Comparison of ENCODE assay signal across 19 cellular contexts in the genomic region with DNA sequence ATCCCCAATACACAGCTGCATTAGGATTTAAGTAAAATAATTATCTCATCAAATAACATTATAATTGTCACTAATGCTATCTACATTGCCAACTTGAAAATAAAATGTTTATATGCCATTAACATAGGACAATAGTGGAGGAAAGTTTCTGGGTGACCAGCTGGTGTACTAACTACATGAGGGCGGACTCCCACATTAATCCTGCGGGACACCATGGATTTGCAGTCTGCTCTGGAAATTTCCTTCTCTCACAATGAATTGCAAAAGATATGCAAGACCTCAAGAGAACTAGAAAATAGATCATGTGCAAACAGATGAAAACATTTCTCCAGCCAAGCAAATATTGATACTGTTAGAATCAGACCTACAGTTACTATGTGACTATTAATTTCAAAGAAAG.
DNase-seq lines count a peak whose midpoint lies in the region; ATAC-seq and TF ChIP-seq lines count a peak whose summit lies in the region.
"Had no signal": no experiment of that assay in that cellular context is flagged by ENCODE, and none has a peak within 500 bp of the region (broad histone marks: within the 10 kb centered on the region; RNA-seq: fewer than 3 reads in every experiment).

No MANE protein-coding gene starts in this region.

- peak overlapping the region; percentile 32 for H3K27ac ChIP-seq in VCaP
- no peak overlapping the region for H3K27ac ChIP-seq in upper lobe of left lung
- H3K27ac ChIP-seq: 22Rv1; BLaER1 treated with 17β-estradiol and CSF1 and Interleukin-3, amounts not matched to agents 10 nM and 100 nM; GM23248 had no signal

- ATAC-seq in sciatic nerve (peak; percentile 34), upper lobe of left lung (ENCODE audit: low FRiP score in 2 of 2) (no peak)

- no peaks in the 10 kb centered on the region for H3K9me3 ChIP-seq in upper lobe of left lung
- H3K9me3 ChIP-seq: BE2C; BLaER1 treated with 17β-estradiol and CSF1 and Interleukin-3, amounts not matched to agents 10 nM and 100 nM had no signal

- intact Hi-C loops in sciatic nerve (cut with DNase I): no loop called here

- no peak for TF ChIP-seq POLR2A in upper lobe of left lung (IDR thresholded peaks at IDR 0.05)

- WGBS in upper lobe of left lung, 2 donors: 86% methylated on average over 2 of the region's 2 CpGs

- no peaks in the 10 kb centered on the region for H3K4me1 ChIP-seq in upper lobe of left lung
- H3K4me1 ChIP-seq: BE2C; BLaER1 treated with 17β-estradiol and CSF1 and Interleukin-3, amounts not matched to agents 10 nM and 100 nM had no signal

- H3K36me3 ChIP-seq in upper lobe of left lung: no peaks in the 10 kb centered on the region
- H3K36me3 ChIP-seq: BE2C; BLaER1 treated with 17β-estradiol and CSF1 and Interleukin-3, amounts not matched to agents 10 nM and 100 nM had no signal

- TF ChIP-seq CTCF in VCaP (conservative IDR thresholded peaks at IDR 0.05) (no peak), GM13977 (IDR thresholded peaks at IDR 0.05; ENCODE audit: extremely low read depth, insufficient read depth, missing control alignments) (no peak), upper lobe of left lung (IDR thresholded peaks at IDR 0.05) (no peak)

- in situ Hi-C loops in GM13977 (cut with MboI; ENCODE audit: low pct_unique_long_range_greater_than_20kb, low sequenced_read_pairs, unreplicated experiment): no loop called here

- no peak overlapping the region for H3K4me3 ChIP-seq in upper lobe of left lung
- H3K4me3 ChIP-seq: BLaER1 treated with 17β-estradiol and CSF1 and Interleukin-3, amounts not matched to agents 10 nM and 100 nM; GM23248 had no signal

- DNase-seq in NCI-H510A treated with DMSO at 0.1 percent for 48 hours (lab: John Stamatoyannopoulos, UW): peak; percentile 24
- no peak for DNase-seq in NCI-H510A (lab: John Stamatoyannopoulos, UW)
- DNase-seq in Ammon's horn (ENCODE audit: low spot score): peak; percentile 43
- DNase-seq in sciatic nerve (ENCODE audit: low spot score): no peak
- no peak for DNase-seq in GM13977 (ENCODE audit: low spot score)
- no peak for DNase-seq in upper lobe of left lung
- DNase-seq: BE2C; CD4-positive, alpha-beta T cell; CD8-positive, alpha-beta memory T cell; DMS 273 treated with DMSO at 0.1 percent for 48 hours; DMS79; EL; GF-D8; GM23248; H7; HCEC 1CT had no signal

- no peak for TF ChIP-seq EP300 in upper lobe of left lung (IDR thresholded peaks at IDR 0.05)

- H3K27me3 ChIP-seq in upper lobe of left lung: no peaks in the 10 kb centered on the region
- H3K27me3 ChIP-seq: BLaER1 treated with 17β-estradiol and CSF1 and Interleukin-3, amounts not matched to agents 10 nM and 100 nM had no signal

Comparison
In these comparisons a context has a peak if more than half of its experiments do, and no peak if none do; other contexts are left out.
1. DNase-seq: peak in NCI-H510A treated with DMSO at 0.1 percent for 48 hours (single experiment) and Ammon's horn (single experiment); none in NCI-H510A (single experiment), sciatic nerve (single experiment), GM13977 (single experiment) and upper lobe of left lung (0 of 2).